In genomic region chr10:79393924-79394610, GRCh38 we compare ENCODE assay signal across 25 cellular contexts. TPM values are rescaled to one million over a fixed set of nuclear protein-coding genes. Genes with fewer than 3 reads are reported as not detected.
A peak's percentile ranks its signal among the peaks of the same experiment; 100 is the strongest.
DNase-seq lines count a peak whose midpoint lies in the region; ATAC-seq and TF ChIP-seq lines count a peak whose summit lies in the region.
"Had no signal": no experiment of that assay in that cellular context is flagged by ENCODE, and none has a peak within 500 bp of the region (broad histone marks: within the 10 kb centered on the region; RNA-seq: fewer than 3 reads in every experiment).

No MANE protein-coding gene starts in this region.

- peaks cover 23% of the 10 kb centered on the region for H3K27me3 Mint-ChIP-seq in endothelial cell (ENCODE audit: unreplicated experiment)
- H3K27me3 Mint-ChIP-seq: activated CD8-positive, alpha-beta T cell treated with anti-CD3 and anti-CD28 coated beads for 36 hours; activated naive CD8-positive, alpha-beta T cell treated with anti-CD3 and anti-CD28 coated beads for 36 hours; CD4-positive, alpha-beta memory T cell; stimulated activated memory B cell treated with anti-CD40 and anti-IgM and Interleukin-4, amounts not matched to agents 10 μg/mL and 1 μg/mL and 100 μg/mL, for 72 hours had no signal

- ATAC-seq in left colon, result peak; percentile 45
- no peak for ATAC-seq in sciatic nerve
- ATAC-seq in HG03108 (IDR thresholded peaks at IDR 0.05; ENCODE audit: unreplicated experiment), result no peak
- ATAC-seq: activated CD8-positive, alpha-beta T cell treated with anti-CD3 and anti-CD28 coated beads for 36 hours; PC-3; stimulated activated memory B cell treated with anti-CD40 and anti-IgM and Interleukin-4, amounts not matched to agents 10 μg/mL and 1 μg/mL and 100 μg/mL, for 72 hours had no signal

- H3K36me3 ChIP-seq in BLaER1, result no peaks in the 10 kb centered on the region

- H3K36me3 Mint-ChIP-seq in endothelial cell (ENCODE audit: low read depth, unreplicated experiment), result peaks cover 59% of the 10 kb centered on the region
- H3K36me3 Mint-ChIP-seq: activated naive CD8-positive, alpha-beta T cell treated with anti-CD3 and anti-CD28 coated beads for 36 hours; CD4-positive, alpha-beta memory T cell; stimulated activated memory B cell treated with anti-CD40 and anti-IgM and Interleukin-4, amounts not matched to agents 10 μg/mL and 1 μg/mL and 100 μg/mL, for 72 hours had no signal

- no peak overlapping the region for H3K27ac Mint-ChIP-seq in endothelial cell (ENCODE audit: unreplicated experiment)
- H3K27ac Mint-ChIP-seq: activated CD8-positive, alpha-beta T cell treated with anti-CD3 and anti-CD28 coated beads for 36 hours; activated naive CD8-positive, alpha-beta T cell treated with anti-CD3 and anti-CD28 coated beads for 36 hours; CD4-positive, alpha-beta memory T cell; stimulated activated memory B cell treated with anti-CD40 and anti-IgM and Interleukin-4, amounts not matched to agents 10 μg/mL and 1 μg/mL and 100 μg/mL, for 72 hours had no signal

- H3K27ac ChIP-seq in BLaER1, result peak overlapping the region; percentile 53; the same call in 1 of the 2 replicates
- H3K27ac ChIP-seq: epithelial cell of prostate, suprapubic skin had no signal

- H3K9ac ChIP-seq in BLaER1, result no peak overlapping the region

- peak overlapping the region; percentile 43 for H3K4me3 Mint-ChIP-seq in endothelial cell (ENCODE audit: unreplicated experiment)
- H3K4me3 Mint-ChIP-seq: activated CD8-positive, alpha-beta T cell treated with anti-CD3 and anti-CD28 coated beads for 36 hours; activated naive CD8-positive, alpha-beta T cell treated with anti-CD3 and anti-CD28 coated beads for 36 hours; CD4-positive, alpha-beta memory T cell; stimulated activated memory B cell treated with anti-CD40 and anti-IgM and Interleukin-4, amounts not matched to agents 10 μg/mL and 1 μg/mL and 100 μg/mL, for 72 hours had no signal

- H4K20me1 ChIP-seq in BLaER1, result no peaks in the 10 kb centered on the region

- peaks cover 34% of the 10 kb centered on the region for H3K4me1 Mint-ChIP-seq in endothelial cell (ENCODE audit: unreplicated experiment)
- H3K4me1 Mint-ChIP-seq: activated naive CD8-positive, alpha-beta T cell treated with anti-CD3 and anti-CD28 coated beads for 36 hours had no signal

- H3K9me3 Mint-ChIP-seq in endothelial cell (ENCODE audit: unreplicated experiment), result no peaks in the 10 kb centered on the region
- H3K9me3 Mint-ChIP-seq: activated CD8-positive, alpha-beta T cell treated with anti-CD3 and anti-CD28 coated beads for 36 hours; activated naive CD8-positive, alpha-beta T cell treated with anti-CD3 and anti-CD28 coated beads for 36 hours; CD4-positive, alpha-beta memory T cell; stimulated activated memory B cell treated with anti-CD40 and anti-IgM and Interleukin-4, amounts not matched to agents 10 μg/mL and 1 μg/mL and 100 μg/mL, for 72 hours had no signal

- H3K4me2 ChIP-seq in BLaER1, result peak overlapping the region; percentile 63

- DNase-seq in endothelial cell (ENCODE audit: low spot score), result no peak
- DNase-seq in left colon, result peak in 1 of 2 donors; percentile 18
- peak; percentile 54 for DNase-seq in sciatic nerve (ENCODE audit: low spot score)
- no peak for DNase-seq in cerebellum (ENCODE audit: low spot score)
- no peak for DNase-seq in COR-L47 (lab: John Stamatoyannopoulos, UW)
- DNase-seq in activated CD4-positive, alpha-beta T cell treated with anti-CD3 and anti-CD28 coated beads, Interleukin-2, amount 50 U/mL, for 48 hours, result no peak
- DNase-seq: 8988T; activated CD4-positive, alpha-beta T cell treated with anti-CD3 and anti-CD28 coated beads for 1 hour; activated CD8-positive, alpha-beta T cell treated with anti-CD3 and anti-CD28 coated beads for 36 hours; activated effector memory CD4-positive, alpha-beta T cell treated with Interleukin-2 at 50 U/mL for 16 hours; activated naive CD8-positive, alpha-beta T cell treated with anti-CD3 and anti-CD28 coated beads for 36 hours; CD4-positive, alpha-beta memory T cell; DMS 273 treated with DMSO at 0.1 percent for 48 hours; Kasumi-1; mesendoderm; NCI-H187; NCI-H524 treated with DMSO at 0.1 percent for 48 hours; NK-92 treated with Interleukin-12 subunit alpha and Interleukin-12 subunit beta, amount 100 ng/mL, for 24 hours; PC-3; stimulated activated CD4-positive, alpha-beta T cell treated with anti-CD3 and anti-CD28 coated beads, Interleukin-4, amount 100 ng/mL, for 24 hours had no signal

- no peaks in the 10 kb centered on the region for H3K27me3 ChIP-seq in BLaER1
- H3K27me3 ChIP-seq: suprapubic skin had no signal

- intact Hi-C loops in left colon (cut with DNase I, micrococcal nuclease) (no loop called here), sciatic nerve (cut with DNase I) (no loop called here)

- H3K4me3 ChIP-seq in BLaER1, result no peak overlapping the region
- H3K4me3 ChIP-seq: suprapubic skin had no signal

- H3K9me3 ChIP-seq in BLaER1, result no peaks in the 10 kb centered on the region
- H3K9me3 ChIP-seq: suprapubic skin had no signal

- no peak for TF ChIP-seq CTCF in endothelial cell (IDR thresholded peaks at IDR 0.05; ENCODE audit: unreplicated experiment)

- H3K4me1 ChIP-seq in BLaER1, result peaks cover 46% of the 10 kb centered on the region

RNA-seq across cellular contexts. Expression of gene PPIF, which starts 46.8 kb away (rescaled TPM):
- total RNA-seq in endothelial cell (ENCODE audit: unreplicated experiment) (21.9 TPM), left colon (100 to 1,000 TPM in 1 of 2 donors, 10 to 100 TPM in 1; 86.6 to 105 TPM), sciatic nerve (18.8 TPM), cerebellum (10.9 TPM)

RNA-seq across cellular contexts. Expression of gene ZCCHC24, which starts 51.4 kb away (rescaled TPM):
- 60.0 TPM for total RNA-seq in endothelial cell (ENCODE audit: unreplicated experiment)
- 10 to 100 TPM in 1 of 2 donors, 1 to 10 TPM in 1; 5.3 to 18.4 TPM for total RNA-seq in left colon
- total RNA-seq in sciatic nerve, result 150 TPM
- total RNA-seq in cerebellum, result 18.9 TPM
